15 cellular contexts compared by ENCODE assay signal in genomic region chr5:172428224-172429166, GRCh38. TPM values are rescaled to one million over a fixed set of nuclear protein-coding genes. Genes with fewer than 3 reads are reported as not detected.
DNase-seq lines count a peak whose midpoint lies in the region; ATAC-seq and TF ChIP-seq lines count a peak whose summit lies in the region.
"Had no signal": no experiment of that assay in that cellular context is flagged by ENCODE, and none has a peak within 500 bp of the region (broad histone marks: within the 10 kb centered on the region; RNA-seq: fewer than 3 reads in every experiment).

No MANE protein-coding gene starts in this region.

- H3K4me1 ChIP-seq in heart left ventricle (peaks cover 3 to 47% (median 21%) of the 10 kb centered on the region in 12 donors), hepatocyte (ENCODE audit: insufficient read depth) (peaks cover 27% of the 10 kb centered on the region), psoas muscle (no peaks in the 10 kb centered on the region)

- no peak overlapping the region for H2AFZ ChIP-seq in hepatocyte

- DNase-seq in heart left ventricle = peak in 1 of 5 donors; percentile 14
- DNase-seq in cardiac septum (ENCODE audit: low spot score) = no peak
- DNase-seq in hepatocyte (ENCODE audit: low spot score) = no peak
- DNase-seq in psoas muscle = no peak
- DNase-seq in NCI-H446 (lab: John Stamatoyannopoulos, UW) = no peak
- DNase-seq in activated T-helper 2 cell treated with anti-CD3 and anti-CD28 coated beads, Interferon-gamma antibody, Interleukin-2, Interleukin-4, amounts not matched to agents 10 μg/mL and 5 μg/mL and 100 μg/mL, durations not matched to agents 14 hours and 24 hours and 36 hours (ENCODE audit: low spot score) = no peak
- DNase-seq: ACHN; activated CD4-positive, alpha-beta T cell treated with anti-CD3 and anti-CD28 coated beads, Interleukin-2, amount 10 ng/mL, durations not matched to agents 7 days and 5 days; hypothalamus; NCI-H1092 treated with DMSO at 0.1 percent for 48 hours; NCI-H446 treated with DMSO at 0.1 percent for 48 hours; retina had no signal

- no peaks in the 10 kb centered on the region for H3K9me3 ChIP-seq in heart left ventricle
- no peaks in the 10 kb centered on the region for H3K9me3 ChIP-seq in hepatocyte (ENCODE audit: low read depth)
- H3K9me3 ChIP-seq in psoas muscle = no peaks in the 10 kb centered on the region

- peaks cover 6% of the 10 kb centered on the region for H3K27me3 Mint-ChIP-seq in activated T-helper 2 cell treated with anti-CD3 and anti-CD28 coated beads, Interferon-gamma antibody, Interleukin-2, Interleukin-4, amounts not matched to agents 10 μg/mL and 5 μg/mL and 100 μg/mL, durations not matched to agents 14 hours and 24 hours and 36 hours (ENCODE audit: low read depth)

- peaks cover 6% of the 10 kb centered on the region for H4K20me1 ChIP-seq in hepatocyte (ENCODE audit: insufficient read depth, poor library complexity, severe bottlenecking)

- no peaks in the 10 kb centered on the region for H3K27me3 ChIP-seq in heart left ventricle
- H3K27me3 ChIP-seq in hepatocyte = no peaks in the 10 kb centered on the region
- H3K27me3 ChIP-seq in psoas muscle (ENCODE audit: insufficient read depth in 3 of 3, low read length in 2 of 3) = peaks cover 0 to 2% (median 0%) of the 10 kb centered on the region in 3 donors

- no peaks in the 10 kb centered on the region for H3K9me2 ChIP-seq in hepatocyte (replicated peaks; ENCODE audit: insufficient read depth)

- intact Hi-C loops in heart left ventricle (cut with DNase I) (no loop called here), cardiac septum (cut with DNase I) (no loop called here), psoas muscle (cut with DNase I) (loop anchor here in 1 of 2 donors (5.0 kb wide), 1 partner anchor 1094 kb away; no protein-coding TSS in a partner anchor)
- intact Hi-C loops in activated T-helper 2 cell treated with anti-CD3 and anti-CD28 coated beads, Interferon-gamma antibody, Interleukin-2, Interleukin-4, amounts not matched to agents 10 μg/mL and 5 μg/mL and 100 μg/mL, durations not matched to agents 14 hours and 24 hours and 36 hours (cut with micrococcal nuclease) = no loop called here

- H3K27ac ChIP-seq in heart left ventricle (peak overlapping the region; percentile 2 to 87 (median 66)), hepatocyte (peak overlapping the region; percentile 87), psoas muscle (peak overlapping the region; percentile 23)

- TF ChIP-seq CTCF in heart left ventricle (IDR thresholded peaks at IDR 0.05) (no peak), hepatocyte (IDR thresholded peaks at IDR 0.05; ENCODE audit: poor library complexity) (no peak), psoas muscle (IDR thresholded peaks at IDR 0.05) (no peak)

- 80 to 94% (median 88%) methylated on average over 12 of the region's 12 CpGs for WGBS in heart left ventricle, 4 donors
- WGBS in hepatocyte (ENCODE audit: low lambda C conversion rate, missing lambda C conversion rate) = 91% methylated on average over 12 of the region's 12 CpGs
- 82 to 92% (median 87%) methylated on average over 12 of the region's 12 CpGs for WGBS in psoas muscle, 3 donors

- H3K36me3 ChIP-seq in heart left ventricle (no peaks in the 10 kb centered on the region), hepatocyte (replicated peaks; ENCODE audit: insufficient read depth, low read depth) (no peaks in the 10 kb centered on the region), psoas muscle (ENCODE audit: insufficient read depth in 1 of 2, low read depth in 1 of 2) (no peaks in the 10 kb centered on the region)

- H3K4me3 ChIP-seq in heart left ventricle = no peak overlapping the region
- H3K4me3 ChIP-seq in hepatocyte = no peak overlapping the region
- H3K4me3 ChIP-seq in psoas muscle = no peak overlapping the region

- TF ChIP-seq POLR2A in heart left ventricle (IDR thresholded peaks at IDR 0.05) = no peak

- no peak overlapping the region for H3K4me2 ChIP-seq in hepatocyte

- H3K36me3 Mint-ChIP-seq in activated T-helper 2 cell treated with anti-CD3 and anti-CD28 coated beads, Interferon-gamma antibody, Interleukin-2, Interleukin-4, amounts not matched to agents 10 μg/mL and 5 μg/mL and 100 μg/mL, durations not matched to agents 14 hours and 24 hours and 36 hours (ENCODE audit: low read depth) = no peaks in the 10 kb centered on the region

- no peaks in the 10 kb centered on the region for H3K4me1 Mint-ChIP-seq in activated T-helper 2 cell treated with anti-CD3 and anti-CD28 coated beads, Interferon-gamma antibody, Interleukin-2, Interleukin-4, amounts not matched to agents 10 μg/mL and 5 μg/mL and 100 μg/mL, durations not matched to agents 14 hours and 24 hours and 36 hours (ENCODE audit: low read depth)
- H3K4me1 Mint-ChIP-seq: activated CD4-positive, alpha-beta T cell treated with anti-CD3 and anti-CD28 coated beads, Interleukin-2, amount 10 ng/mL, durations not matched to agents 7 days and 5 days had no signal

- ATAC-seq in heart left ventricle = peak in 1 of 4 donors; percentile 7
- peak in 1 of 4 donors; percentile 8 for ATAC-seq in psoas muscle
- no peak for ATAC-seq in activated CD4-positive, CD25-positive, alpha-beta regulatory T cell treated with anti-CD3 and anti-CD28 coated beads, Interleukin-2, amount 50 U/mL, for 24 hours
- no peak for ATAC-seq in GM21576 (IDR thresholded peaks at IDR 0.05; ENCODE audit: unreplicated experiment)

- no peak overlapping the region for H3K27ac Mint-ChIP-seq in activated T-helper 2 cell treated with anti-CD3 and anti-CD28 coated beads, Interferon-gamma antibody, Interleukin-2, Interleukin-4, amounts not matched to agents 10 μg/mL and 5 μg/mL and 100 μg/mL, durations not matched to agents 14 hours and 24 hours and 36 hours
- H3K27ac Mint-ChIP-seq: activated CD4-positive, alpha-beta T cell treated with anti-CD3 and anti-CD28 coated beads, Interleukin-2, amount 10 ng/mL, durations not matched to agents 7 days and 5 days; activated T-helper 1 cell treated with anti-CD3 and anti-CD28 coated beads, Interleukin-12 subunit alpha, Interleukin-12 subunit beta, Interleukin-2, Interleukin-4 antibody, amounts not matched to agents 30 ng/mL and 10 ng/mL and 1 ng/mL, durations not matched to agents 14 hours and 24 hours and 36 hours had no signal

- peaks cover 88% of the 10 kb centered on the region for H3K79me2 ChIP-seq in hepatocyte

- H3K9me3 Mint-ChIP-seq in activated T-helper 2 cell treated with anti-CD3 and anti-CD28 coated beads, Interferon-gamma antibody, Interleukin-2, Interleukin-4, amounts not matched to agents 10 μg/mL and 5 μg/mL and 100 μg/mL, durations not matched to agents 14 hours and 24 hours and 36 hours = no peaks in the 10 kb centered on the region
- H3K9me3 Mint-ChIP-seq: activated CD4-positive, alpha-beta T cell treated with anti-CD3 and anti-CD28 coated beads, Interleukin-2, amount 10 ng/mL, durations not matched to agents 7 days and 5 days; activated T-helper 1 cell treated with anti-CD3 and anti-CD28 coated beads, Interleukin-12 subunit alpha, Interleukin-12 subunit beta, Interleukin-2, Interleukin-4 antibody, amounts not matched to agents 30 ng/mL and 10 ng/mL and 1 ng/mL, durations not matched to agents 14 hours and 24 hours and 36 hours had no signal

- H3K4me3 Mint-ChIP-seq in activated T-helper 2 cell treated with anti-CD3 and anti-CD28 coated beads, Interferon-gamma antibody, Interleukin-2, Interleukin-4, amounts not matched to agents 10 μg/mL and 5 μg/mL and 100 μg/mL, durations not matched to agents 14 hours and 24 hours and 36 hours (ENCODE audit: low read depth) = no peak overlapping the region
- H3K4me3 Mint-ChIP-seq: activated CD4-positive, alpha-beta T cell treated with anti-CD3 and anti-CD28 coated beads, Interleukin-2, amount 10 ng/mL, durations not matched to agents 7 days and 5 days; activated T-helper 1 cell treated with anti-CD3 and anti-CD28 coated beads, Interleukin-12 subunit alpha, Interleukin-12 subunit beta, Interleukin-2, Interleukin-4 antibody, amounts not matched to agents 30 ng/mL and 10 ng/mL and 1 ng/mL, durations not matched to agents 14 hours and 24 hours and 36 hours had no signal

RNA-seq across cellular contexts. Expression of gene SH3PXD2B, which starts 25.8 kb away (rescaled TPM):
- total RNA-seq in heart left ventricle (10 to 100 TPM in 2 of 9 donors, 1 to 10 TPM in 7; 3.3 to 22.7 (median 8.4) TPM), cardiac septum (5.1 TPM), hepatocyte (23.0 and 28.5 TPM in 2 replicates), psoas muscle (1 to 10 TPM; 2.5 to 5.3 (median 3.0) TPM)
- polyA plus RNA-seq in heart left ventricle (1 to 10 TPM; 1.1 to 6.9 TPM), hepatocyte (27.8 and 33.5 TPM in 2 replicates), psoas muscle (1 to 10 TPM in 1 of 3 donors, under 1 TPM in 2; 0.58 to 2.5 (median 0.77) TPM)
- 0.11 and 0.21 TPM in 2 replicates for total RNA-seq in activated T-helper 2 cell treated with anti-CD3 and anti-CD28 coated beads, Interferon-gamma antibody, Interleukin-2, Interleukin-4, amounts not matched to agents 10 μg/mL and 5 μg/mL and 100 μg/mL, durations not matched to agents 14 hours and 24 hours and 36 hours

Comparison
In these comparisons a context has a peak if more than half of its experiments do, and no peak if none do; other contexts are left out.
1. H3K27ac ChIP-seq: peak in every context shown above with its lines; median percentile 87 in hepatocyte; 66 in heart left ventricle; 23 in psoas muscle.